8 cellular contexts compared by ENCODE assay signal in genomic region chr16:4614571-4615388, GRCh38. TPM values are rescaled to one million over a fixed set of nuclear protein-coding genes. Genes with fewer than 3 reads are reported as not detected.
DNase-seq lines count a peak whose midpoint lies in the region; ATAC-seq and TF ChIP-seq lines count a peak whose summit lies in the region.

TSS of gene UBALD1 (minus strand) at chr16:4614888. CDS start at chr16:4614797, 91 bp downstream.

- ATAC-seq in GM19324 (IDR thresholded peaks at IDR 0.05; ENCODE audit: low FRiP score, unreplicated experiment), result peak; percentile 54
- ATAC-seq in HG03457 (IDR thresholded peaks at IDR 0.05; ENCODE audit: unreplicated experiment), result peak; percentile 48
- ATAC-seq in right lobe of liver, result peak; percentile 58 to 69 (median 64)

- WGBS in right lobe of liver (ENCODE audit: insufficient coverage, low coverage, low lambda C conversion rate, missing lambda C conversion rate), result 0% methylated on average over 3 of the region's 101 CpGs

- no peaks in the 10 kb centered on the region for H3K36me3 ChIP-seq in right lobe of liver

- TF ChIP-seq POLR2A in right lobe of liver (IDR thresholded peaks at IDR 0.05), result peak; percentile 99

- H3K27me3 ChIP-seq in right lobe of liver, result no peaks in the 10 kb centered on the region

- no peaks in the 10 kb centered on the region for H3K9me3 ChIP-seq in right lobe of liver

- H3K4me3 ChIP-seq in right lobe of liver, result peak within 1 kb of the TSS; percentile 84 to 99 (median 85)

- H3K27ac ChIP-seq in C4-2B (peak within 1 kb of the TSS; percentile 92), right lobe of liver (peak within 1 kb of the TSS; percentile 90 to 98 (median 94))

- intact Hi-C loops in right lobe of liver (cut with DNase I), result no loop called here

- TF ChIP-seq CTCF in C4-2B (conservative IDR thresholded peaks at IDR 0.05) (no peak), right lobe of liver (IDR thresholded peaks at IDR 0.05) (peak in 1 of 4 donors; percentile 4)

- H3K4me1 ChIP-seq in right lobe of liver, result peaks cover 0 to 62% (median 18%) of the 10 kb centered on the region in 4 donors

- DNase-seq in NCI-H748 (lab: John Stamatoyannopoulos, UW; ENCODE audit: unreplicated experiment) (peak; percentile 88), dermis blood vessel endothelial cell (peak; percentile 90), right lobe of liver (peak; percentile 91 to 92 (median 91))
- peak; percentile 67 to 71 for DNase-seq in activated CD4-positive, alpha-beta T cell treated with anti-CD3 and anti-CD28 coated beads, Interleukin-2, amount 50 U/mL, for 4 hours
- peak; percentile 76 to 77 for DNase-seq in stimulated activated CD4-positive, alpha-beta T cell treated with anti-CD3 and anti-CD28 coated beads, Interleukin-4, amount 100 ng/mL, for 4 hours

RNA-seq across cellular contexts. Expression of gene UBALD1, which starts in this region (rescaled TPM):
- total RNA-seq in dermis blood vessel endothelial cell, result 5.9 and 13.4 TPM in 2 replicates
- total RNA-seq in right lobe of liver, result 10 to 100 TPM in 4 of 6 experiments, 1 to 10 TPM in 2; 6.4 to 29.5 (median 17.2) TPM

Comparison
In these comparisons a context has a peak if more than half of its experiments do, and no peak if none do; other contexts are left out.
1. Peak in every context shown above with its lines: DNase-seq, ATAC-seq, H3K4me3 ChIP-seq and H3K27ac ChIP-seq.